11 cellular contexts compared by ENCODE assay signal in genomic region chr1:30395631-30396030, GRCh38.
"Had no signal": no experiment of that assay in that cellular context is flagged by ENCODE, and none has a peak within 500 bp of the region (broad histone marks: within the 10 kb centered on the region; RNA-seq: fewer than 3 reads in every experiment).

No MANE protein-coding gene starts in this region.

- H3K36me3 ChIP-seq: HAP-1 had no signal

- H3K27ac ChIP-seq: GM23248 had no signal

- H3K9me3 ChIP-seq: HAP-1 had no signal

- DNase-seq: GM23248, GOT3, H7, H9, HCEC 1CT, HFFc6 had no signal

- H3K4me3 ChIP-seq: GM23248, GM23338, HAP-1 had no signal

- FAIRE-seq: H1, H54 had no signal

- ATAC-seq: GM23338, HCT116 had no signal

- H3K4me1 ChIP-seq: HAP-1 had no signal
